ENCODE assay signal across 1 cellular context in the genomic region with DNA sequence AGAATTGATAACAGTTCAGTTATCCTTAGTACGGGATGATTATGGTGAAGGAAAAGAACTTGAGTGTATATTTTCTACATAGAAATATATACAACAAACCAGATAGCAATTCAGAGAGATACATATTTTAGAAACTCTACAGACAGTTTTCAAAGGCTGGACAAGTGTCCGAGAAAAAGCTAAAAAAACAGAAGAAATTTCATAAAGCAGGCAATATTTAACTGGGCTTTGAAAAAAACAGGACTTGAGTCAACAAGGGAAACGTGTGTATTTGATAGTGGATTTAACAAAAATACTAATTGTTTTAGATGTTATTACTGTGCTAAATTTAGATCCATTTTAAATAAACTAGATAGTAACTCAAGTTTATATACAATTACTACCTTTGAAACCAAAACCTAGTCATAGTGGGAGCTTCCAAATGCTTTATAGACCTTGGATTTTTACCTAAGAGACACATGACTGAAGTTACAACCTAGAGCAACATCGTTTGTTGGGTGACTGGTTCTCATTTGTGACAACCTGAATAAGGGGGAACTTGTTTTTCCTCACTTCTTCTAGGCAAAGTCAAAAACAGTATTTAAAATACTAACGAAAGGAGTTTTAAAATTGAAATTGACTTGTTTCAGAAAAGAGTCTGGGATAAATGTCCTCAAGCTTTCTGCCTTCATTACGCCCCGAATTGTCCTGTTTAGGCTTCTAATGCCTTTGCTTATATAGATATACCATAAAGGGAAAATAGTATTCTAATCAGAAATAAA.
TF ChIP-seq lines count a peak whose summit lies in the region.

No MANE protein-coding gene starts in this region.

TF ChIP-seq in K562, 482 proteins besides CTCF, POLR2A, EP300 and RAD21 (continues in another document):
- TF ChIP-seq, protein P1, sequence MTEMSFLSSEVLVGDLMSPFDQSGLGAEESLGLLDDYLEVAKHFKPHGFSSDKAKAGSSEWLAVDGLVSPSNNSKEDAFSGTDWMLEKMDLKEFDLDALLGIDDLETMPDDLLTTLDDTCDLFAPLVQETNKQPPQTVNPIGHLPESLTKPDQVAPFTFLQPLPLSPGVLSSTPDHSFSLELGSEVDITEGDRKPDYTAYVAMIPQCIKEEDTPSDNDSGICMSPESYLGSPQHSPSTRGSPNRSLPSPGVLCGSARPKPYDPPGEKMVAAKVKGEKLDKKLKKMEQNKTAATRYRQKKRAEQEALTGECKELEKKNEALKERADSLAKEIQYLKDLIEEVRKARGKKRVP (CRISPR knock-in tag; IDR thresholded peaks at IDR 0.05) = no peak
- TF ChIP-seq ZNF444 (CRISPR knock-in tag; IDR thresholded peaks at IDR 0.05) = no peak
- TF ChIP-seq, protein P2, sequence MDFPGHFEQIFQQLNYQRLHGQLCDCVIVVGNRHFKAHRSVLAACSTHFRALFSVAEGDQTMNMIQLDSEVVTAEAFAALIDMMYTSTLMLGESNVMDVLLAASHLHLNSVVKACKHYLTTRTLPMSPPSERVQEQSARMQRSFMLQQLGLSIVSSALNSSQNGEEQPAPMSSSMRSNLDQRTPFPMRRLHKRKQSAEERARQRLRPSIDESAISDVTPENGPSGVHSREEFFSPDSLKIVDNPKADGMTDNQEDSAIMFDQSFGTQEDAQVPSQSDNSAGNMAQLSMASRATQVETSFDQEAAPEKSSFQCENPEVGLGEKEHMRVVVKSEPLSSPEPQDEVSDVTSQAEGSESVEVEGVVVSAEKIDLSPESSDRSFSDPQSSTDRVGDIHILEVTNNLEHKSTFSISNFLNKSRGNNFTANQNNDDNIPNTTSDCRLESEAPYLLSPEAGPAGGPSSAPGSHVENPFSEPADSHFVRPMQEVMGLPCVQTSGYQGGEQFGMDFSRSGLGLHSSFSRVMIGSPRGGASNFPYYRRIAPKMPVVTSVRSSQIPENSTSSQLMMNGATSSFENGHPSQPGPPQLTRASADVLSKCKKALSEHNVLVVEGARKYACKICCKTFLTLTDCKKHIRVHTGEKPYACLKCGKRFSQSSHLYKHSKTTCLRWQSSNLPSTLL (IDR thresholded peaks at IDR 0.05) = no peak
- TF ChIP-seq CBFB (CRISPR knock-in tag; IDR thresholded peaks at IDR 0.05) = no peak
- TF ChIP-seq ZNF316 (IDR thresholded peaks at IDR 0.05) = no peak
- no peak for TF ChIP-seq PML (IDR thresholded peaks at IDR 0.05; ENCODE audit: low read length)
- TF ChIP-seq, protein P3, sequence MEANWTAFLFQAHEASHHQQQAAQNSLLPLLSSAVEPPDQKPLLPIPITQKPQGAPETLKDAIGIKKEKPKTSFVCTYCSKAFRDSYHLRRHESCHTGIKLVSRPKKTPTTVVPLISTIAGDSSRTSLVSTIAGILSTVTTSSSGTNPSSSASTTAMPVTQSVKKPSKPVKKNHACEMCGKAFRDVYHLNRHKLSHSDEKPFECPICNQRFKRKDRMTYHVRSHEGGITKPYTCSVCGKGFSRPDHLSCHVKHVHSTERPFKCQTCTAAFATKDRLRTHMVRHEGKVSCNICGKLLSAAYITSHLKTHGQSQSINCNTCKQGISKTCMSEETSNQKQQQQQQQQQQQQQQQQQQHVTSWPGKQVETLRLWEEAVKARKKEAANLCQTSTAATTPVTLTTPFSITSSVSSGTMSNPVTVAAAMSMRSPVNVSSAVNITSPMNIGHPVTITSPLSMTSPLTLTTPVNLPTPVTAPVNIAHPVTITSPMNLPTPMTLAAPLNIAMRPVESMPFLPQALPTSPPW (CRISPR knock-in tag; IDR thresholded peaks at IDR 0.05) = no peak
- no peak for TF ChIP-seq RCOR1 (IDR thresholded peaks at IDR 0.05; ENCODE audit: borderline replicate concordance in 1 of 2, low read depth in 2 of 2, low read length in 2 of 2)
- no peak for TF ChIP-seq CEBPG (CRISPR knock-in tag; IDR thresholded peaks at IDR 0.05)
- no peak for TF ChIP-seq CEBPG (tag; conservative IDR thresholded peaks at IDR 0.05 in 1 of 2, IDR thresholded peaks at IDR 0.05 in 1 of 2)
- TF ChIP-seq ZNF79 (CRISPR knock-in tag; IDR thresholded peaks at IDR 0.05; ENCODE audit: low read depth) = 0 out of 2 replicates have a peak, but pooled peaks have one; percentile 14
- TF ChIP-seq NFE2 (IDR thresholded peaks at IDR 0.05; ENCODE audit: low read depth) = no peak
- no peak for TF ChIP-seq TAF1 (IDR thresholded peaks at IDR 0.05; ENCODE audit: control insufficient read depth, extremely low read depth, insufficient read depth, low read length, severe bottlenecking)
- TF ChIP-seq MXI1 (IDR thresholded peaks at IDR 0.05; ENCODE audit: low read depth, low read length) = no peak
- no peak for TF ChIP-seq SMAD3 (CRISPR knock-in tag; conservative IDR thresholded peaks at IDR 0.05)
- TF ChIP-seq NRF1 (conservative IDR thresholded peaks at IDR 0.05 in 1 of 2, IDR thresholded peaks at IDR 0.05 in 1 of 2) = no peak
- TF ChIP-seq ELF4 (CRISPR knock-in tag; IDR thresholded peaks at IDR 0.05) = peak; percentile 44; the same call in 1 of the 2 replicates
- TF ChIP-seq, protein P4, sequence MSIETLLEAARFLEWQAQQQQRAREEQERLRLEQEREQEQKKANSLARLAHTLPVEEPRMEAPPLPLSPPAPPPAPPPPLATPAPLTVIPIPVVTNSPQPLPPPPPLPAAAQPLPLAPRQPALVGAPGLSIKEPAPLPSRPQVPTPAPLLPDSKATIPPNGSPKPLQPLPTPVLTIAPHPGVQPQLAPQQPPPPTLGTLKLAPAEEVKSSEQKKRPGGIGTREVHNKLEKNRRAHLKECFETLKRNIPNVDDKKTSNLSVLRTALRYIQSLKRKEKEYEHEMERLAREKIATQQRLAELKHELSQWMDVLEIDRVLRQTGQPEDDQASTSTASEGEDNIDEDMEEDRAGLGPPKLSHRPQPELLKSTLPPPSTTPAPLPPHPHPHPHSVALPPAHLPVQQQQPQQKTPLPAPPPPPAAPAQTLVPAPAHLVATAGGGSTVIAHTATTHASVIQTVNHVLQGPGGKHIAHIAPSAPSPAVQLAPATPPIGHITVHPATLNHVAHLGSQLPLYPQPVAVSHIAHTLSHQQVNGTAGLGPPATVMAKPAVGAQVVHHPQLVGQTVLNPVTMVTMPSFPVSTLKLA (conservative IDR thresholded peaks at IDR 0.05) = 0 out of 4 replicates have a peak, but pooled peaks of 1 of the 2 experiments have one; percentile 19
- TF ChIP-seq ZNF263 (CRISPR knock-in tag; IDR thresholded peaks at IDR 0.05; ENCODE audit: borderline replicate concordance) = 0 out of 2 replicates have a peak, but pooled peaks have one; percentile 26
- TF ChIP-seq, protein P5, sequence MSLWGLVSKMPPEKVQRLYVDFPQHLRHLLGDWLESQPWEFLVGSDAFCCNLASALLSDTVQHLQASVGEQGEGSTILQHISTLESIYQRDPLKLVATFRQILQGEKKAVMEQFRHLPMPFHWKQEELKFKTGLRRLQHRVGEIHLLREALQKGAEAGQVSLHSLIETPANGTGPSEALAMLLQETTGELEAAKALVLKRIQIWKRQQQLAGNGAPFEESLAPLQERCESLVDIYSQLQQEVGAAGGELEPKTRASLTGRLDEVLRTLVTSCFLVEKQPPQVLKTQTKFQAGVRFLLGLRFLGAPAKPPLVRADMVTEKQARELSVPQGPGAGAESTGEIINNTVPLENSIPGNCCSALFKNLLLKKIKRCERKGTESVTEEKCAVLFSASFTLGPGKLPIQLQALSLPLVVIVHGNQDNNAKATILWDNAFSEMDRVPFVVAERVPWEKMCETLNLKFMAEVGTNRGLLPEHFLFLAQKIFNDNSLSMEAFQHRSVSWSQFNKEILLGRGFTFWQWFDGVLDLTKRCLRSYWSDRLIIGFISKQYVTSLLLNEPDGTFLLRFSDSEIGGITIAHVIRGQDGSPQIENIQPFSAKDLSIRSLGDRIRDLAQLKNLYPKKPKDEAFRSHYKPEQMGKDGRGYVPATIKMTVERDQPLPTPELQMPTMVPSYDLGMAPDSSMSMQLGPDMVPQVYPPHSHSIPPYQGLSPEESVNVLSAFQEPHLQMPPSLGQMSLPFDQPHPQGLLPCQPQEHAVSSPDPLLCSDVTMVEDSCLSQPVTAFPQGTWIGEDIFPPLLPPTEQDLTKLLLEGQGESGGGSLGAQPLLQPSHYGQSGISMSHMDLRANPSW (CRISPR knock-in tag; IDR thresholded peaks at IDR 0.05) = no peak
- no peak for TF ChIP-seq FOXK1 (CRISPR knock-in tag; IDR thresholded peaks at IDR 0.05; ENCODE audit: borderline replicate concordance)
- no peak for TF ChIP-seq MBD2 (IDR thresholded peaks at IDR 0.05; ENCODE audit: borderline replicate concordance, low read depth)
- TF ChIP-seq CBX5 (IDR thresholded peaks at IDR 0.05; ENCODE audit: borderline replicate concordance, low read depth) = no peak
- TF ChIP-seq ZKSCAN1 (IDR thresholded peaks at IDR 0.05; ENCODE audit: low read depth, low read length) = no peak
- TF ChIP-seq EHMT2 (IDR thresholded peaks at IDR 0.05) = no peak
- TF ChIP-seq BRD4 (IDR thresholded peaks at IDR 0.05) = no peak; the same call in 1 of the 2 replicates
- TF ChIP-seq FOS (IDR thresholded peaks at IDR 0.05; ENCODE audit: extremely low read depth, insufficient read length) = no peak
- no peak for TF ChIP-seq ZC3H8 (IDR thresholded peaks at IDR 0.05)
- TF ChIP-seq FOXA3 (CRISPR knock-in tag; conservative IDR thresholded peaks at IDR 0.05 in 1 of 2, IDR thresholded peaks at IDR 0.05 in 1 of 2) = peak in 1 of 2 experiments; percentile 30; a peak in 2 of 4 replicates
- no peak for TF ChIP-seq RBM34 (IDR thresholded peaks at IDR 0.05; ENCODE audit: borderline replicate concordance, insufficient read depth, low read length)
- TF ChIP-seq PHB (CRISPR knock-in tag; IDR thresholded peaks at IDR 0.05) = no peak
- TF ChIP-seq, protein P6, sequence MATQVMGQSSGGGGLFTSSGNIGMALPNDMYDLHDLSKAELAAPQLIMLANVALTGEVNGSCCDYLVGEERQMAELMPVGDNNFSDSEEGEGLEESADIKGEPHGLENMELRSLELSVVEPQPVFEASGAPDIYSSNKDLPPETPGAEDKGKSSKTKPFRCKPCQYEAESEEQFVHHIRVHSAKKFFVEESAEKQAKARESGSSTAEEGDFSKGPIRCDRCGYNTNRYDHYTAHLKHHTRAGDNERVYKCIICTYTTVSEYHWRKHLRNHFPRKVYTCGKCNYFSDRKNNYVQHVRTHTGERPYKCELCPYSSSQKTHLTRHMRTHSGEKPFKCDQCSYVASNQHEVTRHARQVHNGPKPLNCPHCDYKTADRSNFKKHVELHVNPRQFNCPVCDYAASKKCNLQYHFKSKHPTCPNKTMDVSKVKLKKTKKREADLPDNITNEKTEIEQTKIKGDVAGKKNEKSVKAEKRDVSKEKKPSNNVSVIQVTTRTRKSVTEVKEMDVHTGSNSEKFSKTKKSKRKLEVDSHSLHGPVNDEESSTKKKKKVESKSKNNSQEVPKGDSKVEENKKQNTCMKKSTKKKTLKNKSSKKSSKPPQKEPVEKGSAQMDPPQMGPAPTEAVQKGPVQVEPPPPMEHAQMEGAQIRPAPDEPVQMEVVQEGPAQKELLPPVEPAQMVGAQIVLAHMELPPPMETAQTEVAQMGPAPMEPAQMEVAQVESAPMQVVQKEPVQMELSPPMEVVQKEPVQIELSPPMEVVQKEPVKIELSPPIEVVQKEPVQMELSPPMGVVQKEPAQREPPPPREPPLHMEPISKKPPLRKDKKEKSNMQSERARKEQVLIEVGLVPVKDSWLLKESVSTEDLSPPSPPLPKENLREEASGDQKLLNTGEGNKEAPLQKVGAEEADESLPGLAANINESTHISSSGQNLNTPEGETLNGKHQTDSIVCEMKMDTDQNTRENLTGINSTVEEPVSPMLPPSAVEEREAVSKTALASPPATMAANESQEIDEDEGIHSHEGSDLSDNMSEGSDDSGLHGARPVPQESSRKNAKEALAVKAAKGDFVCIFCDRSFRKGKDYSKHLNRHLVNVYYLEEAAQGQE (CRISPR knock-in tag; IDR thresholded peaks at IDR 0.05; ENCODE audit: low read depth) = no peak
- no peak for TF ChIP-seq ELF1 (tag; IDR thresholded peaks at IDR 0.05)
- TF ChIP-seq HSF4 (CRISPR knock-in tag; IDR thresholded peaks at IDR 0.05; ENCODE audit: borderline replicate concordance) = no peak
- TF ChIP-seq ARNT (IDR thresholded peaks at IDR 0.05) = no peak
- TF ChIP-seq ZNF586 (CRISPR knock-in tag; conservative IDR thresholded peaks at IDR 0.05) = 0 out of 2 replicates have a peak, but pooled peaks have one; percentile 50
- TF ChIP-seq, protein P7, sequence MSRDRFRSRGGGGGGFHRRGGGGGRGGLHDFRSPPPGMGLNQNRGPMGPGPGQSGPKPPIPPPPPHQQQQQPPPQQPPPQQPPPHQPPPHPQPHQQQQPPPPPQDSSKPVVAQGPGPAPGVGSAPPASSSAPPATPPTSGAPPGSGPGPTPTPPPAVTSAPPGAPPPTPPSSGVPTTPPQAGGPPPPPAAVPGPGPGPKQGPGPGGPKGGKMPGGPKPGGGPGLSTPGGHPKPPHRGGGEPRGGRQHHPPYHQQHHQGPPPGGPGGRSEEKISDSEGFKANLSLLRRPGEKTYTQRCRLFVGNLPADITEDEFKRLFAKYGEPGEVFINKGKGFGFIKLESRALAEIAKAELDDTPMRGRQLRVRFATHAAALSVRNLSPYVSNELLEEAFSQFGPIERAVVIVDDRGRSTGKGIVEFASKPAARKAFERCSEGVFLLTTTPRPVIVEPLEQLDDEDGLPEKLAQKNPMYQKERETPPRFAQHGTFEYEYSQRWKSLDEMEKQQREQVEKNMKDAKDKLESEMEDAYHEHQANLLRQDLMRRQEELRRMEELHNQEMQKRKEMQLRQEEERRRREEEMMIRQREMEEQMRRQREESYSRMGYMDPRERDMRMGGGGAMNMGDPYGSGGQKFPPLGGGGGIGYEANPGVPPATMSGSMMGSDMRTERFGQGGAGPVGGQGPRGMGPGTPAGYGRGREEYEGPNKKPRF (IDR thresholded peaks at IDR 0.05; ENCODE audit: low read depth, low read length) = no peak; the same call in none of the 2 replicates
- 0 out of 2 replicates have a peak, but pooled peaks have one; percentile 17 for TF ChIP-seq HNRNPL (IDR thresholded peaks at IDR 0.05; ENCODE audit: low read depth, low read length)
- TF ChIP-seq ETV6 (IDR thresholded peaks at IDR 0.05; ENCODE audit: borderline replicate concordance in 1 of 2, low read depth in 2 of 2, low read length in 1 of 2) = no peak
- no peak for TF ChIP-seq ETV6 (CRISPR knock-in tag; IDR thresholded peaks at IDR 0.05; ENCODE audit: borderline replicate concordance)
- TF ChIP-seq ZNF77 (CRISPR knock-in tag; IDR thresholded peaks at IDR 0.05) = no peak
- no peak for TF ChIP-seq TCF7 (IDR thresholded peaks at IDR 0.05; ENCODE audit: borderline replicate concordance)
- TF ChIP-seq, protein P8, sequence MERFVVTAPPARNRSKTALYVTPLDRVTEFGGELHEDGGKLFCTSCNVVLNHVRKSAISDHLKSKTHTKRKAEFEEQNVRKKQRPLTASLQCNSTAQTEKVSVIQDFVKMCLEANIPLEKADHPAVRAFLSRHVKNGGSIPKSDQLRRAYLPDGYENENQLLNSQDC (CRISPR knock-in tag; IDR thresholded peaks at IDR 0.05) = peak; percentile 1; the same call in 1 of the 2 replicates
- no peak for TF ChIP-seq STAG1 (CRISPR knock-in tag; IDR thresholded peaks at IDR 0.05; ENCODE audit: borderline replicate concordance)
- 0 out of 2 replicates have a peak, but pooled peaks have one; percentile 15 for TF ChIP-seq ZNF175 (CRISPR knock-in tag; IDR thresholded peaks at IDR 0.05; ENCODE audit: low read depth)
- TF ChIP-seq, protein P9, sequence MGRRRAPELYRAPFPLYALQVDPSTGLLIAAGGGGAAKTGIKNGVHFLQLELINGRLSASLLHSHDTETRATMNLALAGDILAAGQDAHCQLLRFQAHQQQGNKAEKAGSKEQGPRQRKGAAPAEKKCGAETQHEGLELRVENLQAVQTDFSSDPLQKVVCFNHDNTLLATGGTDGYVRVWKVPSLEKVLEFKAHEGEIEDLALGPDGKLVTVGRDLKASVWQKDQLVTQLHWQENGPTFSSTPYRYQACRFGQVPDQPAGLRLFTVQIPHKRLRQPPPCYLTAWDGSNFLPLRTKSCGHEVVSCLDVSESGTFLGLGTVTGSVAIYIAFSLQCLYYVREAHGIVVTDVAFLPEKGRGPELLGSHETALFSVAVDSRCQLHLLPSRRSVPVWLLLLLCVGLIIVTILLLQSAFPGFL (CRISPR knock-in tag; IDR thresholded peaks at IDR 0.05) = no peak
